In genomic region chr10:11255156-11255555, GRCh38 we compare ENCODE assay signal across 23 cellular contexts.
DNase-seq lines count a peak whose midpoint lies in the region; ATAC-seq and TF ChIP-seq lines count a peak whose summit lies in the region.
"Had no signal": no experiment of that assay in that cellular context is flagged by ENCODE, and none has a peak within 500 bp of the region (broad histone marks: within the 10 kb centered on the region; RNA-seq: fewer than 3 reads in every experiment).

No MANE protein-coding gene starts in this region.

- H3K79me2 ChIP-seq in hepatocyte = no peaks in the 10 kb centered on the region

- CTCF ChIA-PET in CD4-positive, alpha-beta T cell (lab: Charles Lee) = no interaction called here

- H3K27ac ChIP-seq in BLaER1 (peak overlapping the region; percentile 74), hepatocyte (no peak overlapping the region)
- H3K27ac ChIP-seq in CD4-positive, alpha-beta T cell (ENCODE audit: low read depth, low read length) = peak overlapping the region; percentile 26
- H3K27ac ChIP-seq: transverse colon had no signal

- no peak for DNase-seq in CD4-positive, alpha-beta T cell
- no peak for DNase-seq in naive B cell
- no peak for DNase-seq in GM13976 (ENCODE audit: low spot score)
- no peak for DNase-seq in CD1c-positive myeloid dendritic cell (ENCODE audit: extremely low spot score)
- no peak for DNase-seq in hepatocyte (ENCODE audit: low spot score)
- DNase-seq: activated CD8-positive, alpha-beta memory T cell treated with anti-CD3 and anti-CD28 coated beads, Interleukin-2, amount 50 U/mL, for 4 hours; activated naive CD4-positive, alpha-beta T cell treated with Interleukin-2 at 50 U/mL for 16 hours; cortex of kidney; glutamatergic neuron; left colon; NCI-H1417 treated with DMSO at 0.1 percent for 48 hours; NCI-H2107; NCI-H69; RPMI8226; SK-N-SH; stimulated activated naive CD4-positive, alpha-beta T cell; T1000; transverse colon had no signal

- H3K4me1 ChIP-seq in BLaER1 (peaks cover 94% of the 10 kb centered on the region), hepatocyte (ENCODE audit: insufficient read depth) (no peaks in the 10 kb centered on the region)

- H3K27me3 ChIP-seq in BLaER1 (no peaks in the 10 kb centered on the region), hepatocyte (no peaks in the 10 kb centered on the region)
- H3K27me3 ChIP-seq in CD4-positive, alpha-beta T cell (ENCODE audit: control insufficient read depth, insufficient read depth, low read length) = no peaks in the 10 kb centered on the region
- H3K27me3 ChIP-seq: transverse colon had no signal

- intact Hi-C loops in CD4-positive, alpha-beta T cell (cut with DNase I, micrococcal nuclease) = loop anchor here in 1 of 2 experiments (5.0 kb wide), 1 partner anchor 78 kb away; no protein-coding TSS in a partner anchor

- WGBS in hepatocyte (ENCODE audit: low lambda C conversion rate, missing lambda C conversion rate) = 94% methylated on average over 12 of the region's 12 CpGs

- H3K9me3 Mint-ChIP-seq in CD4-positive, alpha-beta T cell = no peaks in the 10 kb centered on the region
- H3K9me3 Mint-ChIP-seq in activated T-helper 17 cell treated with anti-CD3 and anti-CD28 coated beads, Interleukin-2, amount 50 U/mL, for 72 hours = no peaks in the 10 kb centered on the region
- no peaks in the 10 kb centered on the region for H3K9me3 Mint-ChIP-seq in naive B cell
- H3K9me3 Mint-ChIP-seq: neural crest cell had no signal

- H3K9me3 ChIP-seq in BLaER1 = no peaks in the 10 kb centered on the region
- H3K9me3 ChIP-seq in CD4-positive, alpha-beta T cell (ENCODE audit: control insufficient read depth, low read length) = no peaks in the 10 kb centered on the region
- no peaks in the 10 kb centered on the region for H3K9me3 ChIP-seq in hepatocyte (ENCODE audit: low read depth)
- H3K9me3 ChIP-seq: SK-N-SH, transverse colon had no signal

- H3K4me3 ChIP-seq in BLaER1 = no peak overlapping the region
- no peak overlapping the region for H3K4me3 ChIP-seq in hepatocyte
- H3K4me3 ChIP-seq: transverse colon had no signal

- POLR2A ChIA-PET in CD4-positive, alpha-beta T cell (lab: Charles Lee) = interaction anchor here (0.6 kb wide), 1 partner anchor 28 kb away, joined by 5 read pairs; no protein-coding TSS in a partner anchor

- TF ChIP-seq CTCF in CD4-positive, alpha-beta T cell (IDR thresholded peaks at IDR 0.05) = no peak
- TF ChIP-seq CTCF in GM13976 (IDR thresholded peaks at IDR 0.05; ENCODE audit: borderline replicate concordance, control extremely low read depth, extremely low read depth, insufficient read depth, missing control alignments) (no peak), hepatocyte (IDR thresholded peaks at IDR 0.05; ENCODE audit: poor library complexity) (no peak)

- peak overlapping the region; percentile 93 for H3K27ac Mint-ChIP-seq in CD4-positive, alpha-beta T cell
- H3K27ac Mint-ChIP-seq in activated T-helper 17 cell treated with anti-CD3 and anti-CD28 coated beads, Interleukin-2, amount 50 U/mL, for 72 hours = peak overlapping the region; percentile 79
- H3K27ac Mint-ChIP-seq in naive B cell = peak overlapping the region in 4 of 6 donors; percentile 92 to 96 (median 94)
- H3K27ac Mint-ChIP-seq: progenitor cell of endocrine pancreas had no signal

- no peak overlapping the region for H3K4me3 Mint-ChIP-seq in CD4-positive, alpha-beta T cell
- peak overlapping the region; percentile 57 for H3K4me3 Mint-ChIP-seq in activated T-helper 17 cell treated with anti-CD3 and anti-CD28 coated beads, Interleukin-2, amount 50 U/mL, for 72 hours
- H3K4me3 Mint-ChIP-seq in naive B cell = peak overlapping the region in 5 of 8 donors; percentile 25 to 68 (median 56)
- H3K4me3 Mint-ChIP-seq: neural crest cell had no signal

- H3K9ac ChIP-seq in BLaER1 = peak overlapping the region; percentile 42; the same call in 1 of the 2 replicates
- H3K9ac ChIP-seq: SK-N-SH had no signal

- ATAC-seq in CD4-positive, alpha-beta T cell (ENCODE audit: poor library complexity) = no peak
- no peak for ATAC-seq in activated T-helper 17 cell treated with anti-CD3 and anti-CD28 coated beads, Interleukin-2, amount 50 U/mL, for 72 hours (replicated peaks)
- ATAC-seq in naive B cell (ENCODE audit: low read depth in 2 of 2) = no peak
- ATAC-seq: HepG2 had no signal

- peaks cover 30% of the 10 kb centered on the region; the same call in 1 of the 2 replicates for H4K20me1 ChIP-seq in BLaER1
- H4K20me1 ChIP-seq in hepatocyte (ENCODE audit: insufficient read depth, poor library complexity, severe bottlenecking) = no peaks in the 10 kb centered on the region

- H3K27me3 Mint-ChIP-seq in CD4-positive, alpha-beta T cell = no peaks in the 10 kb centered on the region
- H3K27me3 Mint-ChIP-seq in activated T-helper 17 cell treated with anti-CD3 and anti-CD28 coated beads, Interleukin-2, amount 50 U/mL, for 72 hours = no peaks in the 10 kb centered on the region
- H3K27me3 Mint-ChIP-seq in naive B cell = no peaks in the 10 kb centered on the region

- H3K36me3 ChIP-seq in BLaER1 = peaks cover 70% of the 10 kb centered on the region
- no peaks in the 10 kb centered on the region for H3K36me3 ChIP-seq in hepatocyte (replicated peaks; ENCODE audit: insufficient read depth, low read depth)

- no peaks in the 10 kb centered on the region for H3K9me2 ChIP-seq in hepatocyte (replicated peaks; ENCODE audit: insufficient read depth)
- H3K9me2 ChIP-seq: SK-N-SH had no signal

- peaks cover 31% of the 10 kb centered on the region for H3K36me3 Mint-ChIP-seq in CD4-positive, alpha-beta T cell (ENCODE audit: low read depth)
- no peaks in the 10 kb centered on the region for H3K36me3 Mint-ChIP-seq in activated T-helper 17 cell treated with anti-CD3 and anti-CD28 coated beads, Interleukin-2, amount 50 U/mL, for 72 hours (ENCODE audit: low read depth)
- peaks cover 8 to 39% of the 10 kb centered on the region in 2 donors for H3K36me3 Mint-ChIP-seq in naive B cell

- in situ Hi-C loops in GM13976 (cut with MboI; ENCODE audit: low sequenced_read_pairs, unreplicated experiment) = no loop called here

- H3K4me2 ChIP-seq in BLaER1 (peak overlapping the region; percentile 93), hepatocyte (no peak overlapping the region)
- H3K4me2 ChIP-seq: SK-N-SH had no signal

- H3K4me1 Mint-ChIP-seq in CD4-positive, alpha-beta T cell (ENCODE audit: low read depth) = peaks cover 91% of the 10 kb centered on the region
- H3K4me1 Mint-ChIP-seq in activated T-helper 17 cell treated with anti-CD3 and anti-CD28 coated beads, Interleukin-2, amount 50 U/mL, for 72 hours = peaks cover 43% of the 10 kb centered on the region
- H3K4me1 Mint-ChIP-seq in naive B cell = peaks cover 67 to 80% (median 76%) of the 10 kb centered on the region in 3 donors

- H2AFZ ChIP-seq in hepatocyte = no peak overlapping the region
